Comparison of ENCODE assay signal across 23 cellular contexts in the genomic region with DNA sequence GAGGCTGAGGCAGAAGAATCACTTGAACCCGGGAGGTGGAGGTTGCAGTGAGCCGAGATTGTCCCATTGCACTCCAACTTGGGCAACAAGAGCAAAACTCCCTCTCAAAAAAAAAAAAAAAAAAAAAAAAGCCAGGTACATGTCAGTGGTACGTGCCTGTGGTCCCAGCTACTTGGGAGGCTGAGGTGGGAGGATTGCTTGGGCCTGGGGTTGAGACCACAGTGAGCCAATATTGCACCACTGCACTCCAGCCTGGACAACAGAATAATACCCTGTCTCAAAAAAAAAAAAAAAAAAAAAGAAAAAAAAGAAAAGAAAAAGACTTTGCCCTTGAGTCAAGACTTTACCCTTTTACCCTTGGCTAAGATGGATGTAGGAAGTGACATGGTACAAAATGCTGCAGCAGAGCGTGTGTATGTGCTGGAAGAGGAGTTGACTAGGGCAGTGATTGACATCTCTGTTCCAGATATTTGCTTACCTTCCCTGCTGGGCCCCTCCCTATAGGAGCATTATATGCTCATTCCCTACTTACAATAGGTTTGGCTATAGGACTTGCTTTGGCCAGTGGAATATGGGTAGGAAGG. TPM values are rescaled to one million over a fixed set of nuclear protein-coding genes. Genes with fewer than 3 reads are reported as not detected.
"Had no signal": no experiment of that assay in that cellular context is flagged by ENCODE, and none has a peak within 500 bp of the region (broad histone marks: within the 10 kb centered on the region; RNA-seq: fewer than 3 reads in every experiment).

No MANE protein-coding gene starts in this region.

- DNase-seq: Karpas-422, KG1, MG63, NCI-H1048, NCI-H1105, NCI-H1417, NCI-H1436 treated with DMSO at 0.1 percent for 48 hours, NCI-H1694, NCI-H187 treated with DMSO at 0.1 percent for 48 hours, NCI-H2029 treated with DMSO at 0.1 percent for 48 hours, NCI-H2107, NCI-H2227 treated with DMSO at 0.1 percent for 48 hours, NCI-H524, NCI-H69, NCI-H774, Right ventricle myocardium superior, RPMI8226, SIG-M5, SW 1271 had no signal

- H3K4me3 ChIP-seq: MG63, SJSA1, SK-N-MC had no signal

- H3K27ac ChIP-seq: SJSA1, SK-N-MC had no signal

- H3K27me3 ChIP-seq: MG63, SJSA1 had no signal

- H3K9me3 ChIP-seq: MG63, SJSA1 had no signal

- FAIRE-seq: RCC 7860 had no signal

- H3K4me1 ChIP-seq: SJSA1 had no signal

RNA-seq across cellular contexts. Expression of gene STX1B, which starts 33.6 kb away (rescaled TPM):
- total RNA-seq: HT-29 had no signal
